Comparison of ENCODE assay signal across 8 cellular contexts in the genomic region with DNA sequence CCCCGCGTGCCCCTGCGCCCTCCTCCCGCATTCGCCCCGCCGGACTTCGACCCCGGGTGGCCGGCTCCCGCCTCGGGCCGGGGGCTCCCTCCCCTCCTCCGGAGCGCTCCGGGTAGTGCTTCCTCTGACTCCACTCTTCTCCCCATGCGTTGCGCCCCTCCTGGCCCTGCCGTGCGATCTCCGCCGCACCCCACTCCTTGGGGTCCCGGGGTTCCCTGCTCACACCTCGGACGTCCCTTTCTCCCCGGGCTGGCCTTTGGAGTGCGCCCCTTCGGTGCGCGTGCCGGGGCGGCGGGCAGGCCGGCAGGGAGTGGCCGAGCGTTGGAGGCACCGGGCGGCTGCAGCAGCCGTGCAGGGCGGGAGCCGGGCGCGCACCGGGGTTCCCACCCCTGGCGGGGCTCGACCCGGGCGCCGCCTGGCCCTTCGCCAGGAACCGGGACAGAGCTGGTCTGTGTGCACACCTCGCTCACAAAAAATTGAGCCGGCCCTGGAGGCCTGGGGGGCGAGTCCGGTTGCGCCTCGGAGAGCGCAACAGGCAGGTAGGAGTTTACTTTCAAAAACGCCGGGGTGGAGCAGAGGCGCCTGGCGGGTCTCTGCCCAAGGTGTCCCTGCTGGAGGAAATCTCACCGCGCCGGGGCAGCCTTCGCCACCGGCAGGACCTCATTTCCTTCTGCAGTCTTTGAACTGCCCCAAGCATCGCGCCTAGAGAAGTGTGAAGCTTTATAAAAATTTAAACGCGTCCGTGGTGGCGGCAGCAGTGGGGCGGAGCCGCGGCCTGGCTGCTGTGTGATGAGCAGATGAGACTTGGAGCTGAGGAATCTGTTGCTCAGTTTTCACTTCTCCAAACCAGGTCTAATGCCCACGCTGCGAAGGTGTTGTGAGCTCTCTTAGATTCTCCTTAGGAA. TPM values are rescaled to one million over a fixed set of nuclear protein-coding genes. Genes with fewer than 3 reads are reported as not detected.
DNase-seq lines count a peak whose midpoint lies in the region; ATAC-seq and TF ChIP-seq lines count a peak whose summit lies in the region.

No MANE protein-coding gene starts in this region.

- peaks cover 29% of the 10 kb centered on the region for H3K27me3 Mint-ChIP-seq in CD4-positive, alpha-beta T cell
- H3K27me3 Mint-ChIP-seq in activated T-cell treated with anti-CD3 and anti-CD28 coated beads, Interleukin-2, amount 50 U/mL, for 4 hours (ENCODE audit: low read depth): peaks cover 24% of the 10 kb centered on the region

- peaks cover 14% of the 10 kb centered on the region for H3K4me1 Mint-ChIP-seq in CD4-positive, alpha-beta T cell (ENCODE audit: low read depth)
- peaks cover 10% of the 10 kb centered on the region for H3K4me1 Mint-ChIP-seq in activated T-cell treated with anti-CD3 and anti-CD28 coated beads, Interleukin-2, amount 50 U/mL, for 4 hours (ENCODE audit: low read depth)

- DNase-seq in CD4-positive, alpha-beta T cell: peak in 1 of 10 experiments; percentile 9
- DNase-seq in NCI-H2171 treated with DMSO at 0.1 percent for 48 hours (lab: John Stamatoyannopoulos, UW) (peak; percentile 51), osteoblast (ENCODE audit: insufficient read length, low spot score, missing footprints) (peak; percentile 91), NAMALWA (ENCODE audit: low spot score) (no peak)
- no peak for DNase-seq in activated T-cell treated with anti-CD3 and anti-CD28 coated beads, Interleukin-2, amount 50 U/mL, for 4 hours

- H3K9me3 ChIP-seq in CD4-positive, alpha-beta T cell (ENCODE audit: control insufficient read depth, low read length): no peaks in the 10 kb centered on the region
- H3K9me3 ChIP-seq in gastroesophageal sphincter: peaks cover 0 to 19% (median 2%) of the 10 kb centered on the region in 3 donors
- no peaks in the 10 kb centered on the region for H3K9me3 ChIP-seq in osteoblast (ENCODE audit: low read depth, low read length)

- H3K4me3 ChIP-seq in gastroesophageal sphincter: peak overlapping the region; percentile 61 to 97
- H3K4me3 ChIP-seq in osteoblast (ENCODE audit: insufficient read depth, low read length): peak overlapping the region; percentile 85

- no peak overlapping the region for H3K27ac ChIP-seq in CD4-positive, alpha-beta T cell (ENCODE audit: low read depth, low read length)
- H3K27ac ChIP-seq in gastroesophageal sphincter (peak overlapping the region; percentile 36 to 90 (median 85)), osteoblast (ENCODE audit: low read depth, low read length) (peak overlapping the region; percentile 18)

- TF ChIP-seq CTCF in CD4-positive, alpha-beta T cell (IDR thresholded peaks at IDR 0.05): no peak
- TF ChIP-seq CTCF in gastroesophageal sphincter (IDR thresholded peaks at IDR 0.05) (peak in 2 of 4 experiments; percentile 26 to 38), osteoblast (IDR thresholded peaks at IDR 0.05; ENCODE audit: extremely low read depth, low read depth, low read length) (no peak)

- H3K79me2 ChIP-seq in osteoblast (ENCODE audit: insufficient read depth, low read length): peaks cover 45% of the 10 kb centered on the region

- POLR2A ChIA-PET in CD4-positive, alpha-beta T cell (lab: Charles Lee): no interaction called here

- H3K4me1 ChIP-seq in gastroesophageal sphincter (peaks cover 3 to 47% (median 6%) of the 10 kb centered on the region in 3 donors), osteoblast (ENCODE audit: insufficient read depth, low read length) (peaks cover 12% of the 10 kb centered on the region)

- peaks cover 2% of the 10 kb centered on the region for H4K20me1 ChIP-seq in osteoblast (ENCODE audit: insufficient read depth, low read length)

- H3K36me3 ChIP-seq in gastroesophageal sphincter (no peaks in the 10 kb centered on the region), osteoblast (ENCODE audit: insufficient read depth, low read length) (no peaks in the 10 kb centered on the region)

- no peak for TF ChIP-seq POLR2A in gastroesophageal sphincter (IDR thresholded peaks at IDR 0.05)

- intact Hi-C loops in CD4-positive, alpha-beta T cell (cut with DNase I, micrococcal nuclease): no loop called here

- peak; percentile 26 for ATAC-seq in CD4-positive, alpha-beta T cell (ENCODE audit: poor library complexity)
- ATAC-seq in GM18870 (IDR thresholded peaks at IDR 0.05; ENCODE audit: unreplicated experiment) (peak; percentile 57), HG03039 (IDR thresholded peaks at IDR 0.05; ENCODE audit: unreplicated experiment) (peak; percentile 59), gastroesophageal sphincter (peak; percentile 65)
- ATAC-seq in activated T-cell treated with anti-CD3 and anti-CD28 coated beads, Interleukin-2, amount 50 U/mL, for 4 hours: peak; percentile 44 to 64

- TF ChIP-seq EP300 in gastroesophageal sphincter (IDR thresholded peaks at IDR 0.05): no peak

- H3K27ac Mint-ChIP-seq in CD4-positive, alpha-beta T cell: no peak overlapping the region

- H3K4me3 Mint-ChIP-seq in CD4-positive, alpha-beta T cell: peak overlapping the region; percentile 89
- H3K4me3 Mint-ChIP-seq in activated T-cell treated with anti-CD3 and anti-CD28 coated beads, Interleukin-2, amount 50 U/mL, for 4 hours: peak overlapping the region; percentile 73

- WGBS in gastroesophageal sphincter (ENCODE audit: low coverage in 1 of 2), 2 donors: 1% methylated on average over 14 to 32 of the region's 78 CpGs

- H2AFZ ChIP-seq in osteoblast (ENCODE audit: low read length): peak overlapping the region; percentile 89

- H3K9me3 Mint-ChIP-seq in CD4-positive, alpha-beta T cell: peaks cover 11% of the 10 kb centered on the region
- H3K9me3 Mint-ChIP-seq in activated T-cell treated with anti-CD3 and anti-CD28 coated beads, Interleukin-2, amount 50 U/mL, for 4 hours: peaks cover 10% of the 10 kb centered on the region

- CTCF ChIA-PET in CD4-positive, alpha-beta T cell (lab: Charles Lee): no interaction called here

- peaks cover 18% of the 10 kb centered on the region for H3K36me3 Mint-ChIP-seq in CD4-positive, alpha-beta T cell (ENCODE audit: low read depth)
- H3K36me3 Mint-ChIP-seq in activated T-cell treated with anti-CD3 and anti-CD28 coated beads, Interleukin-2, amount 50 U/mL, for 4 hours (ENCODE audit: insufficient read depth): peaks cover 1% of the 10 kb centered on the region

- peaks cover 13% of the 10 kb centered on the region for H3K27me3 ChIP-seq in CD4-positive, alpha-beta T cell (ENCODE audit: control insufficient read depth, insufficient read depth, low read length)
- H3K27me3 ChIP-seq in gastroesophageal sphincter: no peaks in the 10 kb centered on the region
- no peaks in the 10 kb centered on the region for H3K27me3 ChIP-seq in osteoblast (ENCODE audit: insufficient read depth, low read length)

- H3K4me2 ChIP-seq in osteoblast (ENCODE audit: insufficient read depth, low read length): peak overlapping the region; percentile 96

RNA-seq across cellular contexts. Expression of gene VANGL1, which starts 0.7 kb away (rescaled TPM):
- total RNA-seq in CD4-positive, alpha-beta T cell: 1 to 10 TPM; 1.1 to 1.8 TPM
- 1 to 10 TPM; 1.6 to 2.1 (median 1.8) TPM for total RNA-seq in activated T-cell treated with anti-CD3 and anti-CD28 coated beads, Interleukin-2, amount 50 U/mL, for 4 hours
- total RNA-seq in gastroesophageal sphincter (10 to 100 TPM in 2 of 4 donors, 1 to 10 TPM in 2; 9.7 to 18.2 (median 12.7) TPM), osteoblast (11.2 and 13.3 TPM in 2 replicates)

Comparison
In these comparisons a context has a peak if more than half of its experiments do, and no peak if none do; other contexts are left out.
1. DNase-seq: peak in NCI-H2171 treated with DMSO at 0.1 percent for 48 hours (single experiment) and osteoblast (single experiment); none in activated T-cell treated with anti-CD3 and anti-CD28 coated beads, Interleukin-2, amount 50 U/mL, for 4 hours (single experiment) and NAMALWA (single experiment).
2. Peak in every context shown above with its lines, with median percentiles within 50 percentile points of each other: ATAC-seq.